In genomic region chr19:3073159-3073563, GRCh38 we compare ENCODE assay signal across 10 cellular contexts. TPM values are rescaled to one million over a fixed set of nuclear protein-coding genes. Genes with fewer than 3 reads are reported as not detected.
A peak's percentile ranks its signal among the peaks of the same experiment; 100 is the strongest.
DNase-seq lines count a peak whose midpoint lies in the region; ATAC-seq and TF ChIP-seq lines count a peak whose summit lies in the region.
"Had no signal": no experiment of that assay in that cellular context is flagged by ENCODE, and none has a peak within 500 bp of the region (broad histone marks: within the 10 kb centered on the region; RNA-seq: fewer than 3 reads in every experiment).

No MANE protein-coding gene starts in this region.

- no peak overlapping the region for H3K27ac Mint-ChIP-seq in activated naive CD4-positive, alpha-beta T cell treated with anti-CD3 and anti-CD28 coated beads for 36 hours

- no peak overlapping the region for H3K27ac ChIP-seq in WERI-Rb-1
- H3K27ac ChIP-seq: Peyer's patch had no signal

- H3K27me3 Mint-ChIP-seq in activated naive CD4-positive, alpha-beta T cell treated with anti-CD3 and anti-CD28 coated beads for 36 hours (ENCODE audit: low read depth): no peaks in the 10 kb centered on the region

- DNase-seq in DMS153 (lab: John Stamatoyannopoulos, UW) (peak; percentile 99), NCI-H1105 (lab: John Stamatoyannopoulos, UW) (peak; percentile 40), WERI-Rb-1 (peak; percentile 61), left colon (no peak), posterior cingulate gyrus (no peak), GOT3 (lab: John Stamatoyannopoulos, UW) (no peak), NOMO-1 treated with DMSO at 0.1 percent for 48 hours (lab: John Stamatoyannopoulos, UW; ENCODE audit: unreplicated experiment) (no peak)
- no peak for DNase-seq in activated naive CD4-positive, alpha-beta T cell treated with anti-CD3 and anti-CD28 coated beads for 36 hours
- DNase-seq: stimulated activated CD4-positive, alpha-beta T cell treated with anti-CD3 and anti-CD28 coated beads, Interleukin-4, amount 100 ng/mL, for 1 hour had no signal

- H3K4me3 ChIP-seq in WERI-Rb-1 (ENCODE audit: low read depth, low read length): no peak overlapping the region
- H3K4me3 ChIP-seq: Peyer's patch had no signal

- TF ChIP-seq CTCF in WERI-Rb-1 (IDR thresholded peaks at IDR 0.05; ENCODE audit: low read depth, low read length): no peak

- H3K9me3 Mint-ChIP-seq in activated naive CD4-positive, alpha-beta T cell treated with anti-CD3 and anti-CD28 coated beads for 36 hours: no peaks in the 10 kb centered on the region

- CTCF ChIA-PET in activated naive CD4-positive, alpha-beta T cell treated with anti-CD3 and anti-CD28 coated beads for 36 hours (lab: Charles Lee): interaction anchor here (0.6 to 4.9 kb wide), 6 partner anchors 13 to 190 kb away, joined by 3 to 64 read pairs (median 4); no protein-coding TSS in a partner anchor

- H3K9me3 ChIP-seq in WERI-Rb-1 (ENCODE audit: severe bottlenecking): no peaks in the 10 kb centered on the region
- H3K9me3 ChIP-seq: Peyer's patch had no signal

- intact Hi-C loops in left colon (cut with DNase I, micrococcal nuclease): no loop called here
- intact Hi-C loops in posterior cingulate gyrus (cut with DNase I): loop anchor here (10.0 kb wide), 1 partner anchor 92 kb away; no protein-coding TSS in a partner anchor
- intact Hi-C loops in activated naive CD4-positive, alpha-beta T cell treated with anti-CD3 and anti-CD28 coated beads for 36 hours (cut with micrococcal nuclease): no loop called here

- H3K4me1 Mint-ChIP-seq in activated naive CD4-positive, alpha-beta T cell treated with anti-CD3 and anti-CD28 coated beads for 36 hours (ENCODE audit: low read depth): no peaks in the 10 kb centered on the region

- H3K27me3 ChIP-seq in WERI-Rb-1 (ENCODE audit: insufficient read depth, low read depth, severe bottlenecking): no peaks in the 10 kb centered on the region
- H3K27me3 ChIP-seq: Peyer's patch had no signal

- H3K36me3 Mint-ChIP-seq in activated naive CD4-positive, alpha-beta T cell treated with anti-CD3 and anti-CD28 coated beads for 36 hours (ENCODE audit: low read depth): no peaks in the 10 kb centered on the region

- H3K36me3 ChIP-seq in WERI-Rb-1: no peaks in the 10 kb centered on the region
- H3K36me3 ChIP-seq: Peyer's patch had no signal

- ATAC-seq in left colon: peak; percentile 65

- H3K4me3 Mint-ChIP-seq in activated naive CD4-positive, alpha-beta T cell treated with anti-CD3 and anti-CD28 coated beads for 36 hours: no peak overlapping the region

RNA-seq across cellular contexts. Expression of gene TLE5, which starts 10.9 kb away (rescaled TPM):
- total RNA-seq in left colon: 100 to 1,000 TPM; 427 to 487 TPM
- total RNA-seq in activated naive CD4-positive, alpha-beta T cell treated with anti-CD3 and anti-CD28 coated beads for 36 hours: 100 to 1,000 TPM; 326 to 354 TPM

RNA-seq across cellular contexts. Expression of gene GNA11, which starts 21.0 kb away (rescaled TPM):
- total RNA-seq in left colon: 100 to 1,000 TPM; 215 to 248 TPM
- 10 to 100 TPM; 10.9 to 11.2 TPM for total RNA-seq in activated naive CD4-positive, alpha-beta T cell treated with anti-CD3 and anti-CD28 coated beads for 36 hours

RNA-seq across cellular contexts. Expression of gene TLE2, which starts 44.1 kb away (rescaled TPM):
- 10 to 100 TPM; 32.9 to 47.9 TPM for total RNA-seq in left colon
- 1 to 10 TPM; 6.5 to 7.2 TPM for total RNA-seq in activated naive CD4-positive, alpha-beta T cell treated with anti-CD3 and anti-CD28 coated beads for 36 hours

Comparison
In these comparisons a context has a peak if more than half of its experiments do, and no peak if none do; other contexts are left out.
1. DNase-seq: peak in DMS153 (single experiment), NCI-H1105 (single experiment) and WERI-Rb-1 (single experiment); none in left colon (0 of 2), posterior cingulate gyrus (0 of 10), GOT3 (single experiment), activated naive CD4-positive, alpha-beta T cell treated with anti-CD3 and anti-CD28 coated beads for 36 hours (single experiment) and NOMO-1 treated with DMSO at 0.1 percent for 48 hours (single experiment).
2. RNA of gene GNA11, which starts 21.0 kb away (total RNA-seq): 215 to 248 TPM in left colon; 10.9 to 11.2 TPM in activated naive CD4-positive, alpha-beta T cell treated with anti-CD3 and anti-CD28 coated beads for 36 hours; every median in the first group is over 10 times any median in the second.
3. RNA of gene TLE2, which starts 44.1 kb away (total RNA-seq): 32.9 to 47.9 TPM in left colon; 6.5 to 7.2 TPM in activated naive CD4-positive, alpha-beta T cell treated with anti-CD3 and anti-CD28 coated beads for 36 hours; every median in the first group is over 4 times any median in the second.